12 cellular contexts compared by ENCODE assay signal in genomic region chr5:74916831-74917710, GRCh38. TPM values are rescaled to one million over a fixed set of nuclear protein-coding genes. Genes with fewer than 3 reads are reported as not detected.
DNase-seq lines count a peak whose midpoint lies in the region; ATAC-seq and TF ChIP-seq lines count a peak whose summit lies in the region.
"Had no signal": no experiment of that assay in that cellular context is flagged by ENCODE, and none has a peak within 500 bp of the region (broad histone marks: within the 10 kb centered on the region; RNA-seq: fewer than 3 reads in every experiment).

No MANE protein-coding gene starts in this region.

- H3K4me1 Mint-ChIP-seq in Calu3 (ENCODE audit: low read depth, unreplicated experiment) (peaks cover 29% of the 10 kb centered on the region), mesothelial cell of epicardium (no peaks in the 10 kb centered on the region)
- H3K4me1 Mint-ChIP-seq: brain, CD14-positive monocyte had no signal

- no peak overlapping the region for H4K91ac ChIP-seq in IMR-90 (ENCODE audit: insufficient read depth, low read depth, low read length)

- H3K56ac ChIP-seq in IMR-90 (ENCODE audit: extremely low read depth, insufficient read depth, low read length) = no peak overlapping the region

- DNase-seq in Calu3 (peak; percentile 53), IMR-90 (peak; percentile 48), astrocyte of the hippocampus (ENCODE audit: low read depth, low spot score) (peak; percentile 48), right lobe of liver (no peak), NCI-H1694 (lab: John Stamatoyannopoulos, UW) (no peak), Kasumi-1 (lab: John Stamatoyannopoulos, UW) (no peak), mesothelial cell of epicardium (ENCODE audit: low spot score in 2 of 2, unreplicated experiment in 2 of 2) (no peak), NAMALWA (ENCODE audit: low spot score) (no peak)
- DNase-seq: KG1, NCI-H526 treated with DMSO at 0.1 percent for 48 hours had no signal

- H2AK9ac ChIP-seq in IMR-90 (replicated peaks; ENCODE audit: low read depth, low read length, poor library complexity) = no peak overlapping the region

- H3K9me3 Mint-ChIP-seq in Calu3 (ENCODE audit: low read depth, unreplicated experiment) (peaks cover 4% of the 10 kb centered on the region), mesothelial cell of epicardium (peaks cover 7% of the 10 kb centered on the region)
- H3K9me3 Mint-ChIP-seq: brain had no signal

- no peak overlapping the region for H2BK20ac ChIP-seq in IMR-90 (ENCODE audit: low read depth, low read length)

- CTCF ChIA-PET in Calu3 (lab: Charles Lee) (interaction anchor here (0.5 to 1.2 kb wide), 6 partner anchors 8 to 144 kb away, joined by 3 to 7 read pairs (median 3); no protein-coding TSS in a partner anchor), IMR-90 (lab: Yijun Ruan, JAX) (no interaction called here)

- no peak overlapping the region for H4K8ac ChIP-seq in IMR-90 (ENCODE audit: low read depth in 2 of 2, low read length in 2 of 2)

- no peaks in the 10 kb centered on the region for H3K4me1 ChIP-seq in IMR-90 (ENCODE audit: control insufficient read depth, insufficient read depth, low read length)
- peaks cover 0 to 37% (median 11%) of the 10 kb centered on the region in 4 donors for H3K4me1 ChIP-seq in right lobe of liver

- H3K36me3 Mint-ChIP-seq in Calu3 (ENCODE audit: insufficient read depth, unreplicated experiment) = no peaks in the 10 kb centered on the region
- H3K36me3 Mint-ChIP-seq in mesothelial cell of epicardium = no peaks in the 10 kb centered on the region
- H3K36me3 Mint-ChIP-seq: brain, CD14-positive monocyte had no signal

- H3K4me3 ChIP-seq in IMR-90 (ENCODE audit: insufficient read depth, low read depth, low read length) (no peak overlapping the region), right lobe of liver (no peak overlapping the region)

- no peak overlapping the region for H2AFZ ChIP-seq in IMR-90 (replicated peaks; ENCODE audit: low read length, poor library complexity)

- no peak overlapping the region for H2AK5ac ChIP-seq in IMR-90 (ENCODE audit: low read depth, low read length)

- H3K9ac ChIP-seq in IMR-90 (ENCODE audit: low read depth, low read length) = no peak overlapping the region

- in situ Hi-C loops in IMR-90 (cut with MboI; ENCODE audit: low sequenced_read_pairs) = loop anchor here (5.0 to 25.0 kb wide), 3 partner anchors 142 to 1005 kb away; no protein-coding TSS in a partner anchor

- H3K36me3 ChIP-seq in IMR-90 (ENCODE audit: control insufficient read depth, insufficient read depth, low read length) (no peaks in the 10 kb centered on the region), right lobe of liver (no peaks in the 10 kb centered on the region)

- H4K20me1 ChIP-seq in IMR-90 (ENCODE audit: insufficient read depth, low read length) = no peaks in the 10 kb centered on the region

- H2BK15ac ChIP-seq in IMR-90 (ENCODE audit: low read depth, low read length) = no peak overlapping the region

- H3K27ac Mint-ChIP-seq in Calu3 (ENCODE audit: unreplicated experiment) (peak overlapping the region; percentile 2), mesothelial cell of epicardium (no peak overlapping the region)
- H3K27ac Mint-ChIP-seq: brain, CD14-positive monocyte had no signal

- H3K9me3 ChIP-seq in IMR-90 (ENCODE audit: control insufficient read depth, insufficient read depth, low read length) (peaks cover 6% of the 10 kb centered on the region), right lobe of liver (peaks cover 0 to 4% (median 0%) of the 10 kb centered on the region in 4 donors)

- BruUV-seq in Calu3 (replicated peaks; lab: Mats Ljungman, UMichigan) = no TSS peak
- no TSS peak for BruUV-seq in IMR-90 (replicated peaks; lab: Mats Ljungman, UMichigan)

- no peak overlapping the region for H3K14ac ChIP-seq in IMR-90 (replicated peaks; ENCODE audit: low read depth, low read length)

- H3K27me3 ChIP-seq in IMR-90 (ENCODE audit: control insufficient read depth, insufficient read depth, low read length) (peaks cover 5% of the 10 kb centered on the region; the same call in 1 of the 2 replicates), right lobe of liver (no peaks in the 10 kb centered on the region)

- POLR2A ChIA-PET in IMR-90 (lab: Charles Lee; ENCODE audit: unreplicated experiment) = no interaction called here

- H2BK5ac ChIP-seq in IMR-90 (ENCODE audit: low read depth, low read length, poor library complexity, severe bottlenecking) = no peak overlapping the region

- TF ChIP-seq CTCF in Calu3 (IDR thresholded peaks at IDR 0.05; ENCODE audit: unreplicated experiment) = no peak
- TF ChIP-seq CTCF in IMR-90 (conservative IDR thresholded peaks at IDR 0.05; ENCODE audit: low read depth, low read length) = no peak
- TF ChIP-seq CTCF in right lobe of liver (IDR thresholded peaks at IDR 0.05) = no peak
- TF ChIP-seq CTCF in mesothelial cell of epicardium (IDR thresholded peaks at IDR 0.05; ENCODE audit: unreplicated experiment) = no peak

- no CpG with 5 or more reads among the region's 7 CpGs for WGBS in IMR-90 (ENCODE audit: extremely low coverage in 2 of 2, insufficient read length in 1 of 2), 2 experiments
- WGBS in right lobe of liver (ENCODE audit: insufficient coverage, low coverage, low lambda C conversion rate, missing lambda C conversion rate) = 43% methylated on average over 7 of the region's 7 CpGs

- no peak overlapping the region for H3K4me2 ChIP-seq in IMR-90 (ENCODE audit: low read depth, low read length)

- dilution Hi-C loops in IMR-90 (cut with HindIII; ENCODE audit: low sequenced_read_pairs, unreplicated experiment) = no loop called here

- intact Hi-C loops in Calu3 (cut with micrococcal nuclease; ENCODE audit: unreplicated experiment) = loop anchor here (5.0 kb wide), 1 partner anchor 1015 kb away; no protein-coding TSS in a partner anchor
- intact Hi-C loops in IMR-90 (cut with micrococcal nuclease) = loop anchor here (5.0 to 10.0 kb wide), 2 partner anchors 55 to 1012 kb away; no protein-coding TSS in a partner anchor
- intact Hi-C loops in right lobe of liver (cut with DNase I) = loop anchor here in 1 of 2 donors (10.0 kb wide), 1 partner anchor 152 kb away; the partner anchor contains the start of genes GFM2 and NSA2

- peak; percentile 41; the same call in 1 of the 2 replicates for ATAC-seq in IMR-90 (ENCODE audit: low read depth)
- ATAC-seq in right lobe of liver = peak; percentile 56 to 89 (median 86)

- H3K27me3 Mint-ChIP-seq in Calu3 (ENCODE audit: unreplicated experiment) (no peaks in the 10 kb centered on the region), mesothelial cell of epicardium (ENCODE audit: low read depth) (no peaks in the 10 kb centered on the region)

- no peak overlapping the region for H2BK120ac ChIP-seq in IMR-90 (ENCODE audit: low read depth, low read length)

- TF ChIP-seq RAD21 in IMR-90 (IDR thresholded peaks at IDR 0.05; ENCODE audit: low read length) = no peak

- no peak overlapping the region for H3K4ac ChIP-seq in IMR-90 (ENCODE audit: low read depth, low read length)

- H3K4me3 Mint-ChIP-seq in Calu3 (ENCODE audit: low read depth, unreplicated experiment) (peak overlapping the region; percentile 4), mesothelial cell of epicardium (no peak overlapping the region)
- H3K4me3 Mint-ChIP-seq: brain, CD14-positive monocyte had no signal

- no peak overlapping the region for H3K18ac ChIP-seq in IMR-90 (ENCODE audit: low read depth, low read length)

- H3K9me1 ChIP-seq in IMR-90 (ENCODE audit: insufficient read depth, low read length) = no peaks in the 10 kb centered on the region

- H3K23ac ChIP-seq in IMR-90 (ENCODE audit: low read depth, low read length) = no peak overlapping the region

- no peak for TF ChIP-seq POLR2A in IMR-90 (IDR thresholded peaks at IDR 0.05; ENCODE audit: low read depth, low read length)
- peak; percentile 27 for TF ChIP-seq POLR2A in right lobe of liver (IDR thresholded peaks at IDR 0.05)

- H3K27ac ChIP-seq in IMR-90 (ENCODE audit: insufficient read depth, low read length) (no peak overlapping the region), right lobe of liver (peak overlapping the region; percentile 40 to 87 (median 84))

- H3K79me1 ChIP-seq in IMR-90 (ENCODE audit: low read depth in 1 of 2, low read length in 2 of 2) = no peaks in the 10 kb centered on the region

- no peak overlapping the region for H4K5ac ChIP-seq in IMR-90 (ENCODE audit: low read depth, low read length)

TF ChIP-seq in IMR-90, 13 proteins besides CTCF, POLR2A, EP300 and RAD21:
- TF ChIP-seq ELK1 (IDR thresholded peaks at IDR 0.05; ENCODE audit: borderline replicate concordance, low read depth, low read length) = no peak
- TF ChIP-seq MAFK (IDR thresholded peaks at IDR 0.05; ENCODE audit: low read depth, low read length) = no peak
- no peak for TF ChIP-seq MAZ (IDR thresholded peaks at IDR 0.05; ENCODE audit: borderline replicate concordance, low read depth, low read length)
- TF ChIP-seq USF2 (IDR thresholded peaks at IDR 0.05; ENCODE audit: low read depth, low read length) = no peak
- TF ChIP-seq CEBPB (IDR thresholded peaks at IDR 0.05; ENCODE audit: low read depth, low read length) = no peak
- TF ChIP-seq BHLHE40 (IDR thresholded peaks at IDR 0.05; ENCODE audit: low read depth, low read length) = no peak
- TF ChIP-seq SMC3 (IDR thresholded peaks at IDR 0.05; ENCODE audit: low read depth, low read length) = no peak
- TF ChIP-seq CHD1 (IDR thresholded peaks at IDR 0.05; ENCODE audit: low read depth, low read length) = no peak
- no peak for TF ChIP-seq RCOR1 (IDR thresholded peaks at IDR 0.05; ENCODE audit: insufficient replicate concordance, low read length)

RNA-seq across cellular contexts. Expression of gene FAM169A, which starts 50.9 kb away (rescaled TPM):
- total RNA-seq in Calu3 (2022) = 13.4 and 14.1 TPM in 2 replicates
- under 0.01 TPM in 2 replicates for total RNA-seq in IMR-90 (2012; rRNA removed)
- polyA plus RNA-seq in IMR-90 (2012; rRNA removed) = not detected in 2 replicates
- polyA plus RNA-seq in IMR-90 (2012; cell fraction: cytosol; rRNA removed) = not detected in 2 replicates
- 0.02 TPM in 1 of 2 replicates, not detected in the other for polyA plus RNA-seq in IMR-90 (2012; cell fraction: nucleus; rRNA removed; ENCODE audit: low replicate concordance)
- 1 to 10 TPM; 1.2 to 7.5 (median 4.1) TPM for total RNA-seq in right lobe of liver
- 22.6 to 23.7 TPM (median 23.5 TPM) in 3 replicates for total RNA-seq in mesothelial cell of epicardium
- polyA plus RNA-seq: CD14-positive monocyte had no signal

Comparison
In these comparisons a context has a peak if more than half of its experiments do, and no peak if none do; other contexts are left out.
1. DNase-seq: peak in Calu3 (single experiment), IMR-90 (single experiment) and astrocyte of the hippocampus (single experiment); none in right lobe of liver (0 of 3), NCI-H1694 (single experiment), Kasumi-1 (0 of 2), mesothelial cell of epicardium (0 of 2) and NAMALWA (single experiment).